Comparison of ENCODE assay signal across 13 cellular contexts in the genomic region with DNA sequence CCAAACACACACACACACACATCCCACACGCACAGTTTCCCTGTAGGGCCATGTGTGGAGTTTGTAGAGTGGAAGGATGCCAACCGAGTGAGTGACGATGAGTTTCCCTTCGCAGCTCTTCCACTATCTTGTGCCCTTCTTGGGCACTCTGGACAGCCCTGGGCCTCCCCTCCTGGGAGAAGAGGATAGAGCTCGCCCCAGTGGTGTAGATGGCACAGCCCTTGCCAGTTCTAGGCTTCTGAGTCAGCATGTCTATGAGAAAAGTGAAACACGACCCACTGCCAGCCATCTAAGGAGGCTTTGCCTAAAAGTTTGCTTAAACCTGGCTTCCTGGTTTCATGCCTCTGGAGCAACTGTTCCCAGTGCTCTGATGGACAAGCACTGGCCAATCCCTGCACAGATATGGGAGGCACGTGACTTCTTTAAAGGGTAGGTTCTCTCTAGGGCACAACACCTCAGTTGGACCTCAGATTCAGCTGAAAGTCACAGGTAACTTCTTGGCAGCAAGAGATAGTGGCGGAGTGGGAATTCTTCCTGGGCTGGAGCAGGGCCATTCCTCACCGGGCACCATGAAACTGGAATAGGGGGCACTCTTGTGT.
DNase-seq lines count a peak whose midpoint lies in the region; ATAC-seq and TF ChIP-seq lines count a peak whose summit lies in the region.
"Had no signal": no experiment of that assay in that cellular context is flagged by ENCODE, and none has a peak within 500 bp of the region (broad histone marks: within the 10 kb centered on the region; RNA-seq: fewer than 3 reads in every experiment).

No MANE protein-coding gene starts in this region.

- H3K79me1 ChIP-seq in IMR-90 (ENCODE audit: low read depth in 1 of 2, low read length in 2 of 2), result no peaks in the 10 kb centered on the region

- no peak for TF ChIP-seq CTCF in MCF 10A (IDR thresholded peaks at IDR 0.05; ENCODE audit: unreplicated experiment)
- no peak for TF ChIP-seq CTCF in breast epithelium (IDR thresholded peaks at IDR 0.05)
- no peak for TF ChIP-seq CTCF in IMR-90 (conservative IDR thresholded peaks at IDR 0.05; ENCODE audit: low read depth, low read length)

- WGBS in IMR-90 (ENCODE audit: extremely low coverage in 2 of 2, insufficient read length in 1 of 2), 2 experiments, result 92% methylated on average over 2 of the region's 9 CpGs; no CpG with 5 or more reads in 1 of the 2 experiments

- H3K14ac ChIP-seq in IMR-90 (replicated peaks; ENCODE audit: low read depth, low read length), result no peak overlapping the region

- H4K91ac ChIP-seq in IMR-90 (ENCODE audit: insufficient read depth, low read depth, low read length), result no peak overlapping the region

- no peak overlapping the region for H3K23ac ChIP-seq in IMR-90 (ENCODE audit: low read depth, low read length)

- no peak overlapping the region for H2AK5ac ChIP-seq in IMR-90 (ENCODE audit: low read depth, low read length)

- no peak for TF ChIP-seq RAD21 in IMR-90 (IDR thresholded peaks at IDR 0.05; ENCODE audit: low read length)

- H3K27ac ChIP-seq in breast epithelium (no peak overlapping the region), IMR-90 (ENCODE audit: insufficient read depth, low read length) (no peak overlapping the region)
- H3K27ac ChIP-seq: C4-2B had no signal

- BruUV-seq in MCF 10A (replicated peaks; lab: Mats Ljungman, UMichigan) (no TSS peak), IMR-90 (replicated peaks; lab: Mats Ljungman, UMichigan) (no TSS peak)

- dilution Hi-C loops in IMR-90 (cut with HindIII; ENCODE audit: low sequenced_read_pairs, unreplicated experiment), result no loop called here

- H2BK120ac ChIP-seq in IMR-90 (ENCODE audit: low read depth, low read length), result no peak overlapping the region

- H3K18ac ChIP-seq in IMR-90 (ENCODE audit: low read depth, low read length), result no peak overlapping the region

- H3K4me2 ChIP-seq in IMR-90 (ENCODE audit: low read depth, low read length), result no peak overlapping the region
- H3K4me2 ChIP-seq: GM23338 had no signal

- TF ChIP-seq POLR2A in breast epithelium (IDR thresholded peaks at IDR 0.05) (no peak), IMR-90 (IDR thresholded peaks at IDR 0.05; ENCODE audit: low read depth, low read length) (no peak), erythroblast (IDR thresholded peaks at IDR 0.05; ENCODE audit: low read length) (no peak)

- no peak overlapping the region for H2BK15ac ChIP-seq in IMR-90 (ENCODE audit: low read depth, low read length)

- no peaks in the 10 kb centered on the region for H3K36me3 Mint-ChIP-seq in MCF 10A (ENCODE audit: insufficient read depth, unreplicated experiment)
- H3K36me3 Mint-ChIP-seq: CD4-positive, alpha-beta memory T cell had no signal

- H3K56ac ChIP-seq in IMR-90 (ENCODE audit: extremely low read depth, insufficient read depth, low read length), result no peak overlapping the region

- in situ Hi-C loops in IMR-90 (cut with MboI; ENCODE audit: low sequenced_read_pairs), result no loop called here

- H3K4ac ChIP-seq in IMR-90 (ENCODE audit: low read depth, low read length), result no peak overlapping the region

- H2BK20ac ChIP-seq in IMR-90 (ENCODE audit: low read depth, low read length), result no peak overlapping the region

- no peak overlapping the region for H4K5ac ChIP-seq in IMR-90 (ENCODE audit: low read depth, low read length)

- H3K4me1 Mint-ChIP-seq in MCF 10A (ENCODE audit: insufficient read depth, unreplicated experiment), result no peaks in the 10 kb centered on the region
- H3K4me1 Mint-ChIP-seq: B cell; CD4-positive, alpha-beta memory T cell; GM23338; H9 had no signal

- H3K27me3 Mint-ChIP-seq in MCF 10A (ENCODE audit: insufficient read depth, unreplicated experiment), result no peaks in the 10 kb centered on the region
- H3K27me3 Mint-ChIP-seq: B cell had no signal

- no peaks in the 10 kb centered on the region for H3K4me1 ChIP-seq in breast epithelium
- H3K4me1 ChIP-seq in IMR-90 (ENCODE audit: control insufficient read depth, insufficient read depth, low read length), result no peaks in the 10 kb centered on the region

- no peaks in the 10 kb centered on the region for H3K9me3 ChIP-seq in breast epithelium
- H3K9me3 ChIP-seq in IMR-90 (ENCODE audit: control insufficient read depth, insufficient read depth, low read length), result no peaks in the 10 kb centered on the region

- intact Hi-C loops in MCF 10A (cut with micrococcal nuclease), result no loop called here
- intact Hi-C loops in breast epithelium (cut with DNase I; ENCODE audit: low total_unique reads), result no loop called here
- intact Hi-C loops in IMR-90 (cut with micrococcal nuclease), result no loop called here

- H4K8ac ChIP-seq in IMR-90 (ENCODE audit: low read depth in 2 of 2, low read length in 2 of 2), result no peak overlapping the region

- peak overlapping the region; percentile 30 for H2BK5ac ChIP-seq in IMR-90 (ENCODE audit: low read depth, low read length, poor library complexity, severe bottlenecking)

- peak; percentile 27 for DNase-seq in MCF 10A (ENCODE audit: unreplicated experiment)
- DNase-seq in breast epithelium (ENCODE audit: low spot score in 2 of 2), result no peak
- no peak for DNase-seq in IMR-90
- DNase-seq in M059J (ENCODE audit: low read depth), result peak; percentile 39
- DNase-seq in myocyte (ENCODE audit: low read depth), result peak; percentile 47
- DNase-seq in GF-D8 (lab: John Stamatoyannopoulos, UW), result no peak
- DNase-seq in erythroblast (lab: John Stamatoyannopoulos, UW), result no peak
- DNase-seq: CD4-positive, alpha-beta memory T cell; DMS79; H9 had no signal

- POLR2A ChIA-PET in MCF 10A (lab: Yijun Ruan, JAX) (interaction anchor here (0.5 to 0.6 kb wide), 2 partner anchors 195 to 607 kb away, joined by 3 read pairs; no protein-coding TSS in a partner anchor), IMR-90 (lab: Charles Lee; ENCODE audit: unreplicated experiment) (no interaction called here)

- H2AK9ac ChIP-seq in IMR-90 (replicated peaks; ENCODE audit: low read depth, low read length, poor library complexity), result no peak overlapping the region

- H3K27ac Mint-ChIP-seq in MCF 10A (ENCODE audit: low read depth, unreplicated experiment), result no peak overlapping the region
- H3K27ac Mint-ChIP-seq: B cell; CD4-positive, alpha-beta memory T cell; GM23338; H9 had no signal

- no peak overlapping the region for H3K4me3 Mint-ChIP-seq in MCF 10A (ENCODE audit: unreplicated experiment)
- H3K4me3 Mint-ChIP-seq: B cell; CD4-positive, alpha-beta memory T cell; GM23338; H9 had no signal

- H2AFZ ChIP-seq in IMR-90 (replicated peaks; ENCODE audit: low read length, poor library complexity), result no peak overlapping the region
- H2AFZ ChIP-seq: GM23338 had no signal

- H3K9me3 Mint-ChIP-seq in MCF 10A (ENCODE audit: unreplicated experiment), result no peaks in the 10 kb centered on the region
- H3K9me3 Mint-ChIP-seq: CD4-positive, alpha-beta memory T cell; GM23338 had no signal

- no peak for ATAC-seq in IMR-90 (ENCODE audit: low read depth)
- ATAC-seq: GM23338 had no signal

- CTCF ChIA-PET in MCF 10A (lab: Yijun Ruan, JAX), result interaction anchor here (1.4 kb wide), 1 partner anchor 16 kb away, joined by 4 read pairs; no protein-coding TSS in a partner anchor
- CTCF ChIA-PET in IMR-90 (lab: Yijun Ruan, JAX), result no interaction called here

- H3K36me3 ChIP-seq in breast epithelium (no peaks in the 10 kb centered on the region), IMR-90 (ENCODE audit: control insufficient read depth, insufficient read depth, low read length) (no peaks in the 10 kb centered on the region)

- no peak overlapping the region for H3K9ac ChIP-seq in IMR-90 (ENCODE audit: low read depth, low read length)

- H3K4me3 ChIP-seq in breast epithelium (no peak overlapping the region), IMR-90 (ENCODE audit: insufficient read depth, low read depth, low read length) (no peak overlapping the region)
- H3K4me3 ChIP-seq: GM23338 had no signal

- H3K27me3 ChIP-seq in breast epithelium (no peaks in the 10 kb centered on the region), IMR-90 (ENCODE audit: control insufficient read depth, insufficient read depth, low read length) (no peaks in the 10 kb centered on the region)

- no peaks in the 10 kb centered on the region for H4K20me1 ChIP-seq in IMR-90 (ENCODE audit: insufficient read depth, low read length)

- H3K9me1 ChIP-seq in IMR-90 (ENCODE audit: insufficient read depth, low read length), result no peaks in the 10 kb centered on the region

TF ChIP-seq in IMR-90, 13 proteins besides CTCF, POLR2A, EP300 and RAD21:
- no peak for TF ChIP-seq SMC3 (IDR thresholded peaks at IDR 0.05; ENCODE audit: low read depth, low read length)
- TF ChIP-seq USF2 (IDR thresholded peaks at IDR 0.05; ENCODE audit: low read depth, low read length), result no peak
- TF ChIP-seq, protein P1, sequence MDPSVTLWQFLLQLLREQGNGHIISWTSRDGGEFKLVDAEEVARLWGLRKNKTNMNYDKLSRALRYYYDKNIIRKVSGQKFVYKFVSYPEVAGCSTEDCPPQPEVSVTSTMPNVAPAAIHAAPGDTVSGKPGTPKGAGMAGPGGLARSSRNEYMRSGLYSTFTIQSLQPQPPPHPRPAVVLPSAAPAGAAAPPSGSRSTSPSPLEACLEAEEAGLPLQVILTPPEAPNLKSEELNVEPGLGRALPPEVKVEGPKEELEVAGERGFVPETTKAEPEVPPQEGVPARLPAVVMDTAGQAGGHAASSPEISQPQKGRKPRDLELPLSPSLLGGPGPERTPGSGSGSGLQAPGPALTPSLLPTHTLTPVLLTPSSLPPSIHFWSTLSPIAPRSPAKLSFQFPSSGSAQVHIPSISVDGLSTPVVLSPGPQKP (IDR thresholded peaks at IDR 0.05; ENCODE audit: borderline replicate concordance, low read depth, low read length), result no peak
- TF ChIP-seq RCOR1 (IDR thresholded peaks at IDR 0.05; ENCODE audit: insufficient replicate concordance, low read length), result no peak
- no peak for TF ChIP-seq MAZ (IDR thresholded peaks at IDR 0.05; ENCODE audit: borderline replicate concordance, low read depth, low read length)
- TF ChIP-seq NFE2L2 (IDR thresholded peaks at IDR 0.05; ENCODE audit: low read depth, low read length), result no peak
- TF ChIP-seq CHD1 (IDR thresholded peaks at IDR 0.05; ENCODE audit: low read depth, low read length), result no peak
- TF ChIP-seq RFX5 (IDR thresholded peaks at IDR 0.05; ENCODE audit: low read depth, low read length), result no peak
- TF ChIP-seq BHLHE40 (IDR thresholded peaks at IDR 0.05; ENCODE audit: low read depth, low read length), result no peak
- no peak for TF ChIP-seq MXI1 (IDR thresholded peaks at IDR 0.05; ENCODE audit: borderline replicate concordance, low read depth, low read length)
- TF ChIP-seq CEBPB (IDR thresholded peaks at IDR 0.05; ENCODE audit: low read depth, low read length), result no peak
- TF ChIP-seq MAFK (IDR thresholded peaks at IDR 0.05; ENCODE audit: low read depth, low read length), result no peak
- no peak for TF ChIP-seq FOS (IDR thresholded peaks at IDR 0.05; ENCODE audit: low read depth, low read length)

Comparison
In these comparisons a context has a peak if more than half of its experiments do, and no peak if none do; other contexts are left out.
1. DNase-seq: peak in MCF 10A (single experiment), M059J (single experiment) and myocyte (single experiment); none in breast epithelium (0 of 2), IMR-90 (single experiment), GF-D8 (single experiment) and erythroblast (0 of 2).